Comparison of ENCODE assay signal across 5 cellular contexts in genomic region chr11:77118086-77118485, GRCh38. TPM values are rescaled to one million over a fixed set of nuclear protein-coding genes. Genes with fewer than 3 reads are reported as not detected.
"Had no signal": no experiment of that assay in that cellular context is flagged by ENCODE, and none has a peak within 500 bp of the region (broad histone marks: within the 10 kb centered on the region; RNA-seq: fewer than 3 reads in every experiment).

No MANE protein-coding gene starts in this region.

- H3K4me2 ChIP-seq: GM23338 had no signal

- H3K27ac Mint-ChIP-seq: GM23338, H9 had no signal

- DNase-seq: H9, HCEC 1CT, IMR-90 had no signal

- ATAC-seq: GM23338 had no signal

- H3K9me3 Mint-ChIP-seq: GM23338, H9 had no signal

- H3K4me3 ChIP-seq: GM23338 had no signal

- H2AFZ ChIP-seq: GM23338 had no signal

- H3K4me3 Mint-ChIP-seq: GM23338, H9 had no signal

RNA-seq across cellular contexts. Expression of gene MYO7A, which starts 10.0 kb away (rescaled TPM):
- total RNA-seq: IMR-90 had no signal

RNA-seq across cellular contexts. Expression of gene OMP, which starts 15.4 kb away (rescaled TPM):
- total RNA-seq: H1, H9, IMR-90 had no signal
- polyA plus RNA-seq: GM23338, H1 had no signal
